9 cellular contexts compared by ENCODE assay signal in genomic region chr13:99970761-99971575, GRCh38. TPM values are rescaled to one million over a fixed set of nuclear protein-coding genes. Genes with fewer than 3 reads are reported as not detected.
DNase-seq lines count a peak whose midpoint lies in the region; FAIRE-seq and TF ChIP-seq lines count a peak whose summit lies in the region.
"Had no signal": no experiment of that assay in that cellular context is flagged by ENCODE, and none has a peak within 500 bp of the region (broad histone marks: within the 10 kb centered on the region; RNA-seq: fewer than 3 reads in every experiment).

No MANE protein-coding gene starts in this region.

- FAIRE-seq in GM19239 (lab: Jason Lieb, UNC), result no peak

- H3K4me1 ChIP-seq in ES-I3 (ENCODE audit: insufficient read depth, low read length), result peaks cover 15% of the 10 kb centered on the region

- H3K36me3 Mint-ChIP-seq in osteocyte (ENCODE audit: unreplicated experiment), result peaks cover 7% of the 10 kb centered on the region

- peak; percentile 65 for TF ChIP-seq POLR2A in NB4 (IDR thresholded peaks at IDR 0.05; ENCODE audit: extremely low read depth, insufficient read length)

- TF ChIP-seq CTCF in NB4 (IDR thresholded peaks at IDR 0.05; ENCODE audit: low read depth, low read length) (no peak), osteocyte (IDR thresholded peaks at IDR 0.05) (no peak)

- H3K27me3 Mint-ChIP-seq in osteocyte (ENCODE audit: unreplicated experiment), result peaks cover 5% of the 10 kb centered on the region

- H3K9me3 Mint-ChIP-seq in osteocyte (ENCODE audit: unreplicated experiment), result no peaks in the 10 kb centered on the region
- H3K9me3 Mint-ChIP-seq: dendritic cell treated with granulocyte-macrophage colony-stimulating factor and Interleukin-4, amounts not matched to agents 40 ng/mL and 50 ng/mL, for 4 days had no signal

- peak overlapping the region; percentile 54 for H3K27ac ChIP-seq in cingulate gyrus (ENCODE audit: low read depth, low read length)

- DNase-seq in NB4 (ENCODE audit: low read depth), result peak; percentile 69
- peak; percentile 86 for DNase-seq in osteocyte (ENCODE audit: extremely low spot score, unreplicated experiment)
- DNase-seq in HT-29 (ENCODE audit: low spot score), result no peak
- no peak for DNase-seq in NCI-H187 treated with DMSO at 0.1 percent for 48 hours (lab: John Stamatoyannopoulos, UW)
- DNase-seq in GM19239 (ENCODE audit: insufficient read length, low spot score), result no peak

- no peaks in the 10 kb centered on the region for H3K9me3 ChIP-seq in ES-I3 (ENCODE audit: control insufficient read depth, insufficient read depth, low read length)

- H3K9ac ChIP-seq in ES-I3 (ENCODE audit: low read depth, low read length), result peak overlapping the region; percentile 64

- peaks cover 25% of the 10 kb centered on the region for H3K4me1 Mint-ChIP-seq in osteocyte (ENCODE audit: unreplicated experiment)

- H3K4me3 Mint-ChIP-seq in osteocyte (ENCODE audit: unreplicated experiment), result peak overlapping the region; percentile 80

- peak overlapping the region; percentile 38 for H3K4me3 ChIP-seq in NB4 (ENCODE audit: low read depth, low read length)

- no peaks in the 10 kb centered on the region for H3K36me3 ChIP-seq in ES-I3 (ENCODE audit: insufficient read depth, low read length)

- H3K27ac Mint-ChIP-seq in osteocyte (ENCODE audit: unreplicated experiment), result peak overlapping the region; percentile 91
- H3K27ac Mint-ChIP-seq: dendritic cell treated with granulocyte-macrophage colony-stimulating factor and Interleukin-4, amounts not matched to agents 40 ng/mL and 50 ng/mL, for 4 days had no signal

RNA-seq across cellular contexts. Expression of gene ZIC5, which starts 0.6 kb away (rescaled TPM):
- total RNA-seq in osteocyte, result 8.8 and 9.4 TPM in 2 replicates
- total RNA-seq in HT-29 (2014; rRNA removed; shearing (Covaris generic)), result not detected in 2 replicates
- total RNA-seq: renal cortical epithelial cell had no signal

RNA-seq across cellular contexts. Expression of gene ZIC2, which starts 10.6 kb away (rescaled TPM):
- total RNA-seq in osteocyte, result 177 and 196 TPM in 2 replicates
- total RNA-seq in HT-29 (2014; rRNA removed; shearing (Covaris generic)), result 0.16 and 0.23 TPM in 2 replicates
- total RNA-seq: renal cortical epithelial cell had no signal

Comparison
In these comparisons a context has a peak if more than half of its experiments do, and no peak if none do; other contexts are left out.
1. DNase-seq: peak in NB4 (single experiment) and osteocyte (single experiment); none in HT-29 (single experiment), NCI-H187 treated with DMSO at 0.1 percent for 48 hours (single experiment) and GM19239 (single experiment).
2. RNA of gene ZIC2, which starts 10.6 kb away (total RNA-seq): 177 to 196 TPM in osteocyte; 0.16 to 0.23 TPM in HT-29; every median in the first group is over 100 times any median in the second.